Comparison of ENCODE assay signal across 1 cellular context in the genomic region with DNA sequence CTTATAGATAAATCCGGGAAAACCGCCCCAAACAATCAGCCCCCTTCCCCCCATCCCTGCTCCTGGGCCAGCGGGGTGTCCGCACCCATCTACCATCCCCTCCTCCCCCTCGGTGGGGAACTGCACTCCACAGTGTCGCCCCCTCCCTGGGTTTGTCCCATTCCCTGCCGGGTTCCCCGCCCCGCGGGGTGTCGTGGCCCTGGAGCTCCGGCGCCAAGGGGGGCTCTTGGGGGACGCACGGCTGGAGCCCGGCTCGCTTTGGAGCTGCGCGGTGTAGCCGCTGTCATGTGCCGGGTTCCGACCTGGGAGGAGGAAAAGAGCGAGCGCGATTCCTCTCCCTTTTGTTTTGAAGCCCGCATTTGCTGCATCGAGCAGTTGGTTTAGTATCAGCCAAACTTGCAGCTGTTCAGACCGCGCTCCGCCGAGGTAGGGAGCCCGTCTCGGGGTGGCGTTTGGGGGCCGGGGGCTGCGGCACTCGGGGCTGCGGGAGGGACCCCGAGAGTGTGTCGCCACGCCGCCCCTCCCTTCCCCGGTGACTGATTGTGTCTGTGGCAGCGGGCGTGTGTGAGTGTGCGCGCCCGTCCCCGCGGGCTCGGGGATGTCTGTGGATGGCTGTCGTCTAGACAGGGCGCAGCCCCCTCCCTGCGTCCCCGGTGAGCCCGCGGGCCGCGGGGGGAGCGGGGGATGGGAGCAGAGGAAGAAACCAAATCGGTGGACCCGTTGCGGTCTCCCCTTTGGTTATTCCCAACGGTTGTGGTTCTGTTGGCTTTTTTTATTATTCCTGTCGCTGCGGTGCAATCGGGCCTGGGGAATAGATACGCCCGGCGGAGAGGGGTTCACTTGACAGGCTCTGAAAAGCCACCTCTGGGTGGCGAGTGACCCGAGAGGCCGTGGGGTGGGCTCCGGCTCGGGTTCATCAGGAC.
TF ChIP-seq lines count a peak whose summit lies in the region.

No MANE protein-coding gene starts in this region.

TF ChIP-seq in HEK293, 187 proteins besides CTCF, POLR2A, EP300 and RAD21 (continued from another document and continues in another):
- TF ChIP-seq, protein P1, sequence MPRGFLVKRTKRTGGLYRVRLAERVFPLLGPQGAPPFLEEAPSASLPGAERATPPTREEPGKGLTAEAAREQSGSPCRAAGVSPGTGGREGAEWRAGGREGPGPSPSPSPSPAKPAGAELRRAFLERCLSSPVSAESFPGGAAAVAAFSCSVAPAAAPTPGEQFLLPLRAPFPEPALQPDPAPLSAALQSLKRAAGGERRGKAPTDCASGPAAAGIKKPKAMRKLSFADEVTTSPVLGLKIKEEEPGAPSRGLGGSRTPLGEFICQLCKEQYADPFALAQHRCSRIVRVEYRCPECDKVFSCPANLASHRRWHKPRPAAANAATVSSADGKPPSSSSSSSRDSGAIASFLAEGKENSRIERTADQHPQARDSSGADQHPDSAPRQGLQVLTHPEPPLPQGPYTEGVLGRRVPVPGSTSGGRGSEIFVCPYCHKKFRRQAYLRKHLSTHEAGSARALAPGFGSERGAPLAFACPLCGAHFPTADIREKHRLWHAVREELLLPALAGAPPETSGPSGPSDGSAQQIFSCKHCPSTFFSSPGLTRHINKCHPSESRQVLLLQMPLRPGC (tag by site-specific recombination; IDR thresholded peaks at IDR 0.05) = no peak
- no peak for TF ChIP-seq BCL11B (tag by site-specific recombination; IDR thresholded peaks at IDR 0.05; ENCODE audit: low read depth)
- TF ChIP-seq ZNF626 (tag by site-specific recombination; IDR thresholded peaks at IDR 0.05) = no peak
- TF ChIP-seq, protein P2, sequence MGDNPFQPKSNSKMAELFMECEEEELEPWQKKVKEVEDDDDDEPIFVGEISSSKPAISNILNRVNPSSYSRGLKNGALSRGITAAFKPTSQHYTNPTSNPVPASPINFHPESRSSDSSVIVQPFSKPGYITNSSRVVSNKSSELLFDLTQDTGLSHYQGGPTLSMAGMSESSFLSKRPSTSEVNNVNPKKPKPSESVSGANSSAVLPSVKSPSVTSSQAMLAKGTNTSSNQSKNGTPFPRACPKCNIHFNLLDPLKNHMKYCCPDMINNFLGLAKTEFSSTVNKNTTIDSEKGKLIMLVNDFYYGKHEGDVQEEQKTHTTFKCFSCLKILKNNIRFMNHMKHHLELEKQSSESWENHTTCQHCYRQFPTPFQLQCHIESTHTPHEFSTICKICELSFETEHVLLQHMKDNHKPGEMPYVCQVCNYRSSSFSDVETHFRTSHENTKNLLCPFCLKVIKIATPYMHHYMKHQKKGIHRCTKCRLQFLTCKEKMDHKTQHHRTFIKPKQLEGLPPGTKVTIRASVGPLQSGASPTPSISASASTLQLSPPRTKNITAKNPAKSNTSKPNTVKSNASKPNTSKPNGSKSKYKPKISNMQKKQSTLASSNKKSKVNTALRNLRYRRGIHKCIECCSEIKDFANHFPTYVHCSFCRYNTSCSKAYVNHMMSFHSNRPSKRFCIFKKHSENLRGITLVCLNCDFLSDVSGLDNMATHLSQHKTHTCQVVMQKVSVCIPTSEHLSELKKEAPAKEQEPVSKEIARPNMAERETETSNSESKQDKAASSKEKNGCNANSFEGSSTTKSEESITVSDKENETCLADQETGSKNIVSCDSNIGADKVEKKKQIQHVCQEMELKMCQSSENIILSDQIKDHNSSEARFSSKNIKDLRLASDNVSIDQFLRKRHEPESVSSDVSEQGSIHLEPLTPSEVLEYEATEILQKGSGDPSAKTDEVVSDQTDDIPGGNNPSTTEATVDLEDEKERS (tag by site-specific recombination; IDR thresholded peaks at IDR 0.05) = no peak
- TF ChIP-seq ZNF132 (tag by site-specific recombination; IDR thresholded peaks at IDR 0.05; ENCODE audit: borderline replicate concordance) = no peak
- TF ChIP-seq PBX3 (CRISPR knock-in tag; IDR thresholded peaks at IDR 0.05) = no peak
- no peak for TF ChIP-seq ZNF654 (tag by site-specific recombination; IDR thresholded peaks at IDR 0.05; ENCODE audit: low read depth)
- TF ChIP-seq, protein P3, sequence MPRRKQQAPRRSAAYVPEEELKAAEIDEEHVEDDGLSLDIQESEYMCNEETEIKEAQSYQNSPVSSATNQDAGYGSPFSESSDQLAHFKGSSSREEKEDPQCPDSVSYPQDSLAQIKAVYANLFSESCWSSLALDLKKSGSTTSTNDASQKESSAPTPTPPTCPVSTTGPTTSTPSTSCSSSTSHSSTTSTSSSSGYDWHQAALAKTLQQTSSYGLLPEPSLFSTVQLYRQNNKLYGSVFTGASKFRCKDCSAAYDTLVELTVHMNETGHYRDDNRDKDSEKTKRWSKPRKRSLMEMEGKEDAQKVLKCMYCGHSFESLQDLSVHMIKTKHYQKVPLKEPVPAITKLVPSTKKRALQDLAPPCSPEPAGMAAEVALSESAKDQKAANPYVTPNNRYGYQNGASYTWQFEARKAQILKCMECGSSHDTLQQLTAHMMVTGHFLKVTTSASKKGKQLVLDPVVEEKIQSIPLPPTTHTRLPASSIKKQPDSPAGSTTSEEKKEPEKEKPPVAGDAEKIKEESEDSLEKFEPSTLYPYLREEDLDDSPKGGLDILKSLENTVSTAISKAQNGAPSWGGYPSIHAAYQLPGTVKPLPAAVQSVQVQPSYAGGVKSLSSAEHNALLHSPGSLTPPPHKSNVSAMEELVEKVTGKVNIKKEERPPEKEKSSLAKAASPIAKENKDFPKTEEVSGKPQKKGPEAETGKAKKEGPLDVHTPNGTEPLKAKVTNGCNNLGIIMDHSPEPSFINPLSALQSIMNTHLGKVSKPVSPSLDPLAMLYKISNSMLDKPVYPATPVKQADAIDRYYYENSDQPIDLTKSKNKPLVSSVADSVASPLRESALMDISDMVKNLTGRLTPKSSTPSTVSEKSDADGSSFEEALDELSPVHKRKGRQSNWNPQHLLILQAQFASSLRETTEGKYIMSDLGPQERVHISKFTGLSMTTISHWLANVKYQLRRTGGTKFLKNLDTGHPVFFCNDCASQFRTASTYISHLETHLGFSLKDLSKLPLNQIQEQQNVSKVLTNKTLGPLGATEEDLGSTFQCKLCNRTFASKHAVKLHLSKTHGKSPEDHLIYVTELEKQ (tag by site-specific recombination; IDR thresholded peaks at IDR 0.05; ENCODE audit: borderline replicate concordance) = no peak
- no peak for TF ChIP-seq ZNF16 (tag by site-specific recombination; IDR thresholded peaks at IDR 0.05; ENCODE audit: low read depth)
- no peak for TF ChIP-seq ZNF140 (tag by site-specific recombination; IDR thresholded peaks at IDR 0.05)
- TF ChIP-seq ZNF473 (tag by site-specific recombination; IDR thresholded peaks at IDR 0.05) = no peak
- no peak for TF ChIP-seq ZNF664 (tag by site-specific recombination; IDR thresholded peaks at IDR 0.05)
- TF ChIP-seq KLF7 (tag by site-specific recombination; IDR thresholded peaks at IDR 0.05; ENCODE audit: borderline replicate concordance) = no peak
- TF ChIP-seq ZBTB17 (tag by site-specific recombination; IDR thresholded peaks at IDR 0.05) = peak; percentile 54
- TF ChIP-seq, protein P4, sequence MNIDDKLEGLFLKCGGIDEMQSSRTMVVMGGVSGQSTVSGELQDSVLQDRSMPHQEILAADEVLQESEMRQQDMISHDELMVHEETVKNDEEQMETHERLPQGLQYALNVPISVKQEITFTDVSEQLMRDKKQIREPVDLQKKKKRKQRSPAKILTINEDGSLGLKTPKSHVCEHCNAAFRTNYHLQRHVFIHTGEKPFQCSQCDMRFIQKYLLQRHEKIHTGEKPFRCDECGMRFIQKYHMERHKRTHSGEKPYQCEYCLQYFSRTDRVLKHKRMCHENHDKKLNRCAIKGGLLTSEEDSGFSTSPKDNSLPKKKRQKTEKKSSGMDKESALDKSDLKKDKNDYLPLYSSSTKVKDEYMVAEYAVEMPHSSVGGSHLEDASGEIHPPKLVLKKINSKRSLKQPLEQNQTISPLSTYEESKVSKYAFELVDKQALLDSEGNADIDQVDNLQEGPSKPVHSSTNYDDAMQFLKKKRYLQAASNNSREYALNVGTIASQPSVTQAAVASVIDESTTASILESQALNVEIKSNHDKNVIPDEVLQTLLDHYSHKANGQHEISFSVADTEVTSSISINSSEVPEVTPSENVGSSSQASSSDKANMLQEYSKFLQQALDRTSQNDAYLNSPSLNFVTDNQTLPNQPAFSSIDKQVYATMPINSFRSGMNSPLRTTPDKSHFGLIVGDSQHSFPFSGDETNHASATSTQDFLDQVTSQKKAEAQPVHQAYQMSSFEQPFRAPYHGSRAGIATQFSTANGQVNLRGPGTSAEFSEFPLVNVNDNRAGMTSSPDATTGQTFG (tag by site-specific recombination; IDR thresholded peaks at IDR 0.05; ENCODE audit: borderline replicate concordance) = no peak
- TF ChIP-seq IKZF3 (tag by site-specific recombination; IDR thresholded peaks at IDR 0.05) = peak; percentile 76
- TF ChIP-seq ZNF677 (tag by site-specific recombination; IDR thresholded peaks at IDR 0.05) = no peak
- no peak for TF ChIP-seq ZNF239 (tag by site-specific recombination; IDR thresholded peaks at IDR 0.05)
- TF ChIP-seq ZSCAN5A (tag by site-specific recombination; IDR thresholded peaks at IDR 0.05) = no peak
- no peak for TF ChIP-seq KLF16 (tag by site-specific recombination; IDR thresholded peaks at IDR 0.05)
- no peak for TF ChIP-seq TCF7L2 (IDR thresholded peaks at IDR 0.05; ENCODE audit: borderline replicate concordance, low read depth, low read length)
- TF ChIP-seq ZNF549 (tag by site-specific recombination; IDR thresholded peaks at IDR 0.05) = no peak
- TF ChIP-seq, protein P5, sequence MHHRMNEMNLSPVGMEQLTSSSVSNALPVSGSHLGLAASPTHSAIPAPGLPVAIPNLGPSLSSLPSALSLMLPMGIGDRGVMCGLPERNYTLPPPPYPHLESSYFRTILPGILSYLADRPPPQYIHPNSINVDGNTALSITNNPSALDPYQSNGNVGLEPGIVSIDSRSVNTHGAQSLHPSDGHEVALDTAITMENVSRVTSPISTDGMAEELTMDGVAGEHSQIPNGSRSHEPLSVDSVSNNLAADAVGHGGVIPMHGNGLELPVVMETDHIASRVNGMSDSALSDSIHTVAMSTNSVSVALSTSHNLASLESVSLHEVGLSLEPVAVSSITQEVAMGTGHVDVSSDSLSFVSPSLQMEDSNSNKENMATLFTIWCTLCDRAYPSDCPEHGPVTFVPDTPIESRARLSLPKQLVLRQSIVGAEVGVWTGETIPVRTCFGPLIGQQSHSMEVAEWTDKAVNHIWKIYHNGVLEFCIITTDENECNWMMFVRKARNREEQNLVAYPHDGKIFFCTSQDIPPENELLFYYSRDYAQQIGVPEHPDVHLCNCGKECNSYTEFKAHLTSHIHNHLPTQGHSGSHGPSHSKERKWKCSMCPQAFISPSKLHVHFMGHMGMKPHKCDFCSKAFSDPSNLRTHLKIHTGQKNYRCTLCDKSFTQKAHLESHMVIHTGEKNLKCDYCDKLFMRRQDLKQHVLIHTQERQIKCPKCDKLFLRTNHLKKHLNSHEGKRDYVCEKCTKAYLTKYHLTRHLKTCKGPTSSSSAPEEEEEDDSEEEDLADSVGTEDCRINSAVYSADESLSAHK (tag by site-specific recombination; IDR thresholded peaks at IDR 0.05) = peak; percentile 25; the same call in 1 of the 2 replicates
- no peak for TF ChIP-seq ZNF768 (tag by site-specific recombination; IDR thresholded peaks at IDR 0.05)
- TF ChIP-seq ZNF10 (tag by site-specific recombination; IDR thresholded peaks at IDR 0.05) = no peak
- TF ChIP-seq ZNF311 (tag by site-specific recombination; IDR thresholded peaks at IDR 0.05; ENCODE audit: borderline replicate concordance) = no peak
- no peak for TF ChIP-seq YY1 (tag by site-specific recombination; IDR thresholded peaks at IDR 0.05)
- TF ChIP-seq ZNF274 (IDR thresholded peaks at IDR 0.05; ENCODE audit: low read length) = no peak
- no peak for TF ChIP-seq ZNF274 (tag by site-specific recombination; IDR thresholded peaks at IDR 0.05; ENCODE audit: borderline replicate concordance)
- TF ChIP-seq ZNF785 (tag by site-specific recombination; IDR thresholded peaks at IDR 0.05) = no peak
- TF ChIP-seq, protein P6, sequence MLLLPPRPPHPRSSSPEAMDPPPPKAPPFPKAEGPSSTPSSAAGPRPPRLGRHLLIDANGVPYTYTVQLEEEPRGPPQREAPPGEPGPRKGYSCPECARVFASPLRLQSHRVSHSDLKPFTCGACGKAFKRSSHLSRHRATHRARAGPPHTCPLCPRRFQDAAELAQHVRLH (tag by site-specific recombination; IDR thresholded peaks at IDR 0.05) = no peak
- TF ChIP-seq GLI4 (tag by site-specific recombination; IDR thresholded peaks at IDR 0.05) = no peak
- no peak for TF ChIP-seq ZSCAN30 (tag by site-specific recombination; IDR thresholded peaks at IDR 0.05)
- TF ChIP-seq ZNF747 (tag by site-specific recombination; IDR thresholded peaks at IDR 0.05) = no peak
- no peak for TF ChIP-seq ZNF555 (tag by site-specific recombination; conservative IDR thresholded peaks at IDR 0.05)
- TF ChIP-seq, protein P7, sequence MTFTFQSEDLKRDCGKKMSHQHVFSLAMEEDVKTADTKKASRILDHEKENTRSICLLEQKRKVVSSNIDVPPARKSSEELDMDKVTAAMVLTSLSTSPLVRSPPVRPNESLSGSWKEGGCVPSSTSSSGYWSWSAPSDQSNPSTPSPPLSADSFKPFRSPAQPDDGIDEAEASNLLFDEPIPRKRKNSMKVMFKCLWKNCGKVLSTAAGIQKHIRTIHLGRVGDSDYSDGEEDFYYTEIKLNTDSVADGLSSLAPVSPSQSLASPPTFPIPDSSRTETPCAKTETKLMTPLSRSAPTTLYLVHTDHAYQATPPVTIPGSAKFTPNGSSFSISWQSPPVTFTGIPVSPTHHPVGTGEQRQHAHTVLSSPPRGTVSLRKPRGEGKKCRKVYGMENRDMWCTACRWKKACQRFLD (tag by site-specific recombination; IDR thresholded peaks at IDR 0.05) = no peak
- TF ChIP-seq ZBTB8A (tag by site-specific recombination; IDR thresholded peaks at IDR 0.05) = peak; percentile 56
- no peak for TF ChIP-seq ZNF488 (tag by site-specific recombination; IDR thresholded peaks at IDR 0.05)
- TF ChIP-seq ZNF560 (tag by site-specific recombination; IDR thresholded peaks at IDR 0.05; ENCODE audit: borderline replicate concordance) = no peak
- TF ChIP-seq ZNF37A (tag by site-specific recombination; IDR thresholded peaks at IDR 0.05) = no peak
